In genomic region chr2:24893934-24894333, GRCh38 we compare ENCODE assay signal across 37 cellular contexts. TPM values are rescaled to one million over a fixed set of nuclear protein-coding genes. Genes with fewer than 3 reads are reported as not detected.
DNase-seq lines count a peak whose midpoint lies in the region; ATAC-seq, FAIRE-seq and TF ChIP-seq lines count a peak whose summit lies in the region.
"Had no signal": no experiment of that assay in that cellular context is flagged by ENCODE, and none has a peak within 500 bp of the region (broad histone marks: within the 10 kb centered on the region; RNA-seq: fewer than 3 reads in every experiment).

No MANE protein-coding gene starts in this region.

- TF ChIP-seq CTCF in AG09319 (IDR thresholded peaks at IDR 0.05; ENCODE audit: low read depth, low read length) (no peak), HFFc6 (IDR thresholded peaks at IDR 0.05) (no peak), bronchial epithelial cell (IDR thresholded peaks at IDR 0.05; ENCODE audit: insufficient read depth, low read length, severe bottlenecking) (no peak)

- H3K27me3 Mint-ChIP-seq in HFFc6 (ENCODE audit: insufficient read depth) = no peaks in the 10 kb centered on the region; the same call in none of the 2 replicates
- H3K27me3 Mint-ChIP-seq: stimulated activated naive CD8-positive, alpha-beta T cell treated with anti-CD3 and anti-CD28 coated beads, Interleukin-15, Interleukin-2, amounts not matched to agents 100 ng/mL and 50 ng/mL, for 24 hours had no signal

- H3K4me3 Mint-ChIP-seq in HFFc6 = no peak overlapping the region
- H3K4me3 Mint-ChIP-seq: H9; immature natural killer cell; neural progenitor cell; stimulated activated naive CD8-positive, alpha-beta T cell treated with anti-CD3 and anti-CD28 coated beads, Interleukin-15, Interleukin-2, amounts not matched to agents 100 ng/mL and 50 ng/mL, for 24 hours had no signal

- H3K27ac Mint-ChIP-seq in HFFc6 = no peak overlapping the region
- H3K27ac Mint-ChIP-seq: activated naive CD4-positive, alpha-beta T cell treated with anti-CD3 and anti-CD28 coated beads, Interleukin-2, amount 50 U/mL, for 72 hours; activated T-helper 2 cell treated with anti-CD3 and anti-CD28 coated beads, Interferon-gamma antibody, Interleukin-2, Interleukin-4, amounts not matched to agents 10 μg/mL and 5 μg/mL and 100 μg/mL, durations not matched to agents 14 hours and 24 hours and 36 hours; H9; immature natural killer cell; neural progenitor cell; stimulated activated naive CD8-positive, alpha-beta T cell treated with anti-CD3 and anti-CD28 coated beads, Interleukin-15, Interleukin-2, amounts not matched to agents 100 ng/mL and 50 ng/mL, for 24 hours had no signal

- no peak for FAIRE-seq in bronchial epithelial cell (lab: Jason Lieb, UNC)
- FAIRE-seq: G401.6 had no signal

- peaks cover 53% of the 10 kb centered on the region for H3K9me3 Mint-ChIP-seq in HFFc6

- no peaks in the 10 kb centered on the region for H3K27me3 ChIP-seq in bronchial epithelial cell (ENCODE audit: control insufficient read depth, insufficient read depth, low read length)
- no peaks in the 10 kb centered on the region for H3K27me3 ChIP-seq in MG63
- no peaks in the 10 kb centered on the region for H3K27me3 ChIP-seq in effector memory CD4-positive, alpha-beta T cell (replicated peaks; ENCODE audit: control insufficient read depth, insufficient read depth, low read length, poor library complexity, severe bottlenecking)
- H3K27me3 ChIP-seq: BLaER1, esophagus squamous epithelium, neural progenitor cell, spleen, testis, uterus had no signal

- H3K4me3 ChIP-seq in bronchial epithelial cell (ENCODE audit: low read depth, low read length) (no peak overlapping the region), MG63 (no peak overlapping the region)
- no peak overlapping the region for H3K4me3 ChIP-seq in effector memory CD4-positive, alpha-beta T cell (ENCODE audit: insufficient read depth, low read depth, low read length, poor library complexity, severe bottlenecking)
- H3K4me3 ChIP-seq: BLaER1, esophagus squamous epithelium, left ventricle myocardium inferior, neural progenitor cell, spleen, testis, uterus had no signal

- intact Hi-C loops in head of caudate nucleus (cut with DNase I) = no loop called here

- ATAC-seq in HG02588 (IDR thresholded peaks at IDR 0.05; ENCODE audit: unreplicated experiment) = no peak
- ATAC-seq: activated naive CD4-positive, alpha-beta T cell treated with anti-CD3 and anti-CD28 coated beads, Interleukin-2, amount 50 U/mL, for 72 hours; right cardiac atrium had no signal

- no peaks in the 10 kb centered on the region for H3K36me3 ChIP-seq in bronchial epithelial cell (ENCODE audit: control insufficient read depth, insufficient read depth, low read length)
- H3K36me3 ChIP-seq in MG63 = no peaks in the 10 kb centered on the region; the same call in 1 of the 2 replicates
- no peaks in the 10 kb centered on the region for H3K36me3 ChIP-seq in effector memory CD4-positive, alpha-beta T cell (ENCODE audit: control insufficient read depth, insufficient read depth, low read length)
- H3K36me3 ChIP-seq: left ventricle myocardium inferior, uterus had no signal

- no peaks in the 10 kb centered on the region for H3K4me1 ChIP-seq in effector memory CD4-positive, alpha-beta T cell (ENCODE audit: control insufficient read depth, insufficient read depth, low read length, poor library complexity, severe bottlenecking)
- H3K4me1 ChIP-seq: esophagus squamous epithelium, parathyroid adenoma, spleen, testis, uterus had no signal

- DNase-seq in AG09319 (ENCODE audit: extremely low read depth, low read depth) (peak; percentile 37), HFFc6 (peak; percentile 43), bronchial epithelial cell (ENCODE audit: low read depth) (peak; percentile 17), kidney glomerular epithelial cell (lab: John Stamatoyannopoulos, UW) (peak; percentile 3), head of caudate nucleus (no peak), MG63 (no peak)
- no peak for DNase-seq in effector memory CD4-positive, alpha-beta T cell
- DNase-seq: ACHN; activated CD4-positive, alpha-beta T cell treated with anti-CD3 and anti-CD28 coated beads for 48 hours; activated CD8-positive, alpha-beta memory T cell treated with anti-CD3 and anti-CD28 coated beads for 24 hours; activated T-cell treated with anti-CD3 and anti-CD28 coated beads for 4 hours; dermis blood vessel endothelial cell; DMS153; esophagus squamous epithelium; H9; immature natural killer cell; Kasumi-1; left ventricle myocardium inferior; mesendoderm; NCI-H1694; NCI-H2171; NCI-H510A; right cardiac atrium; spleen; stimulated activated CD4-positive, alpha-beta T cell treated with anti-CD3 and anti-CD28 coated beads, Interleukin-2, amount 100 ng/mL, for 24 hours; T1000; testis; uterus; WERI-Rb-1 had no signal

- peaks cover 19% of the 10 kb centered on the region for H3K9me3 ChIP-seq in MG63
- H3K9me3 ChIP-seq in effector memory CD4-positive, alpha-beta T cell (ENCODE audit: control insufficient read depth, low read length) = peaks cover 6% of the 10 kb centered on the region
- H3K9me3 ChIP-seq: testis had no signal

- no peak overlapping the region for H3K27ac ChIP-seq in effector memory CD4-positive, alpha-beta T cell (ENCODE audit: insufficient read depth, low read length, poor library complexity, severe bottlenecking)
- H3K27ac ChIP-seq: BLaER1, esophagus squamous epithelium, left ventricle myocardium inferior, neural progenitor cell, parathyroid adenoma, spleen, testis, uterus, WERI-Rb-1 had no signal

- H3K36me3 Mint-ChIP-seq in HFFc6 (ENCODE audit: low read depth) = peaks cover 55% of the 10 kb centered on the region

- peaks cover 17% of the 10 kb centered on the region for H3K4me1 Mint-ChIP-seq in HFFc6 (ENCODE audit: low read depth)
- H3K4me1 Mint-ChIP-seq: immature natural killer cell, neural progenitor cell had no signal

RNA-seq across cellular contexts. Expression of gene ADCY3, which starts 26.1 kb away (rescaled TPM):
- total RNA-seq in HFFc6 (2021; fragmentation: NEBNext Ultra II Directional; extraction: Animal tissue kit (Norgen Biotek cat#: 25700)) = 10 to 100 TPM; 54.4 to 80.7 (median 72.0) TPM
- total RNA-seq in bronchial epithelial cell = 31.1 and 36.0 TPM in 2 replicates
- total RNA-seq in MG63 (2014; rRNA removed; shearing (Covaris generic); ENCODE audit: low replicate concordance) = 6.7 and 6.9 TPM in 2 replicates

Comparison
In these comparisons a context has a peak if more than half of its experiments do, and no peak if none do; other contexts are left out.
1. DNase-seq: peak in AG09319 (single experiment), HFFc6 (single experiment), bronchial epithelial cell (single experiment) and kidney glomerular epithelial cell (single experiment); none in head of caudate nucleus (0 of 42), MG63 (single experiment) and effector memory CD4-positive, alpha-beta T cell (0 of 3).